In genomic region chr2:101205521-101205998, GRCh38 we compare ENCODE assay signal across 8 cellular contexts. TPM values are rescaled to one million over a fixed set of nuclear protein-coding genes. Genes with fewer than 3 reads are reported as not detected.
DNase-seq lines count a peak whose midpoint lies in the region; ATAC-seq and TF ChIP-seq lines count a peak whose summit lies in the region.

No MANE protein-coding gene starts in this region.

- H3K4me1 Mint-ChIP-seq in activated T-helper 2 cell treated with anti-CD3 and anti-CD28 coated beads, Interferon-gamma antibody, Interleukin-2, Interleukin-4, amounts not matched to agents 10 μg/mL and 5 μg/mL and 100 μg/mL, durations not matched to agents 14 hours and 24 hours and 36 hours (ENCODE audit: low read depth): no peaks in the 10 kb centered on the region

- H3K27me3 ChIP-seq in Peyer's patch: no peaks in the 10 kb centered on the region
- no peaks in the 10 kb centered on the region for H3K27me3 ChIP-seq in neuronal stem cell (ENCODE audit: control insufficient read depth in 3 of 3, insufficient read depth in 3 of 3, low read depth in 1 of 3, low read length in 3 of 3)
- H3K27me3 ChIP-seq in aorta (ENCODE audit: control insufficient read depth in 1 of 2, insufficient read depth in 2 of 2, low read length in 1 of 2): no peaks in the 10 kb centered on the region

- no peaks in the 10 kb centered on the region for H3K27me3 Mint-ChIP-seq in activated T-helper 2 cell treated with anti-CD3 and anti-CD28 coated beads, Interferon-gamma antibody, Interleukin-2, Interleukin-4, amounts not matched to agents 10 μg/mL and 5 μg/mL and 100 μg/mL, durations not matched to agents 14 hours and 24 hours and 36 hours (ENCODE audit: low read depth)

- intact Hi-C loops in activated T-helper 2 cell treated with anti-CD3 and anti-CD28 coated beads, Interferon-gamma antibody, Interleukin-2, Interleukin-4, amounts not matched to agents 10 μg/mL and 5 μg/mL and 100 μg/mL, durations not matched to agents 14 hours and 24 hours and 36 hours (cut with micrococcal nuclease): loop anchor here (1.0 to 2.0 kb wide), 2 partner anchors 55 to 193 kb away; partner anchors contain the start of gene TBC1D8
- intact Hi-C loops in aorta (cut with DNase I): loop anchor here (2.0 to 5.0 kb wide), 4 partner anchors 53 to 193 kb away; partner anchors contain the start of gene TBC1D8 (in 1 of the 2)

- no peak overlapping the region for H2BK15ac ChIP-seq in neuronal stem cell (ENCODE audit: low read length)

- ATAC-seq in aorta (ENCODE audit: low FRiP score) (peak; percentile 90), HG03280 (IDR thresholded peaks at IDR 0.05; ENCODE audit: unreplicated experiment) (no peak)

- no peak overlapping the region for H3K14ac ChIP-seq in neuronal stem cell (ENCODE audit: low read length)

- no peak overlapping the region for H3K27ac Mint-ChIP-seq in activated T-helper 2 cell treated with anti-CD3 and anti-CD28 coated beads, Interferon-gamma antibody, Interleukin-2, Interleukin-4, amounts not matched to agents 10 μg/mL and 5 μg/mL and 100 μg/mL, durations not matched to agents 14 hours and 24 hours and 36 hours

- H3K36me3 Mint-ChIP-seq in activated T-helper 2 cell treated with anti-CD3 and anti-CD28 coated beads, Interferon-gamma antibody, Interleukin-2, Interleukin-4, amounts not matched to agents 10 μg/mL and 5 μg/mL and 100 μg/mL, durations not matched to agents 14 hours and 24 hours and 36 hours (ENCODE audit: low read depth): no peaks in the 10 kb centered on the region

- H3K36me3 ChIP-seq in KOPT-K1 (ENCODE audit: insufficient read depth, low read length) (no peaks in the 10 kb centered on the region), Peyer's patch (no peaks in the 10 kb centered on the region), neuronal stem cell (replicated peaks in 1 of 2; ENCODE audit: control insufficient read depth in 2 of 2, insufficient read depth in 2 of 2, low read length in 2 of 2) (no peaks in the 10 kb centered on the region), aorta (ENCODE audit: control insufficient read depth in 1 of 2, insufficient read depth in 2 of 2, low read length in 1 of 2) (no peaks in the 10 kb centered on the region)

- peak overlapping the region; percentile 30 for H3K4me3 Mint-ChIP-seq in activated T-helper 2 cell treated with anti-CD3 and anti-CD28 coated beads, Interferon-gamma antibody, Interleukin-2, Interleukin-4, amounts not matched to agents 10 μg/mL and 5 μg/mL and 100 μg/mL, durations not matched to agents 14 hours and 24 hours and 36 hours (ENCODE audit: low read depth)

- TF ChIP-seq POLR2A in Peyer's patch (IDR thresholded peaks at IDR 0.05): no peak

- H3K4me1 ChIP-seq in Peyer's patch: no peaks in the 10 kb centered on the region
- H3K4me1 ChIP-seq in neuronal stem cell (ENCODE audit: control insufficient read depth in 2 of 2, insufficient read depth in 1 of 2, low read depth in 1 of 2, low read length in 2 of 2): no peaks in the 10 kb centered on the region
- no peaks in the 10 kb centered on the region for H3K4me1 ChIP-seq in aorta (ENCODE audit: control insufficient read depth in 1 of 2, insufficient read depth in 2 of 2, low read length in 2 of 2)

- H3K27ac ChIP-seq in KOPT-K1 (ENCODE audit: low read depth, low read length, poor library complexity, severe bottlenecking): peak overlapping the region; percentile 40
- H3K27ac ChIP-seq in Peyer's patch: no peak overlapping the region
- H3K27ac ChIP-seq in neuronal stem cell (replicated peaks; ENCODE audit: low read length): no peak overlapping the region
- H3K27ac ChIP-seq in aorta (ENCODE audit: low read depth in 1 of 2, low read length in 2 of 2): no peak overlapping the region

- no peak overlapping the region for H2BK12ac ChIP-seq in neuronal stem cell (ENCODE audit: low read length)

- H2BK5ac ChIP-seq in neuronal stem cell (ENCODE audit: low read length): no peak overlapping the region

- peak overlapping the region in 2 of 4 donors; percentile 9 to 42 for H3K4me3 ChIP-seq in Peyer's patch
- peak overlapping the region; percentile 14 to 31 for H3K4me3 ChIP-seq in foreskin fibroblast (ENCODE audit: low read depth in 1 of 2, low read length in 2 of 2)
- peak overlapping the region in 1 of 2 donors; percentile 17 for H3K4me3 ChIP-seq in neuronal stem cell (ENCODE audit: low read length in 2 of 2)
- H3K4me3 ChIP-seq in aorta (ENCODE audit: low read length in 2 of 2): no peak overlapping the region

- no peak overlapping the region for H3K23ac ChIP-seq in neuronal stem cell (ENCODE audit: low read depth, low read length, poor library complexity)

- peak overlapping the region; percentile 85 for H2AFZ ChIP-seq in neuronal stem cell (ENCODE audit: low read length)

- no peak overlapping the region for H3K9ac ChIP-seq in neuronal stem cell (ENCODE audit: low read depth, low read length, poor library complexity)

- H4K8ac ChIP-seq in neuronal stem cell (ENCODE audit: low read depth, low read length): no peak overlapping the region

- H3K9me3 ChIP-seq in KOPT-K1 (ENCODE audit: insufficient read depth, low read length, poor library complexity, severe bottlenecking) (peaks cover 9% of the 10 kb centered on the region), Peyer's patch (no peaks in the 10 kb centered on the region), neuronal stem cell (replicated peaks in 1 of 2; ENCODE audit: control insufficient read depth in 2 of 2, insufficient read depth in 1 of 2, low read depth in 1 of 2, low read length in 2 of 2) (peaks cover 0 to 2% of the 10 kb centered on the region in 2 donors), aorta (ENCODE audit: control insufficient read depth, low read length) (no peaks in the 10 kb centered on the region)

- H2AK5ac ChIP-seq in neuronal stem cell (ENCODE audit: low read depth, low read length): no peak overlapping the region

- H4K91ac ChIP-seq in neuronal stem cell (ENCODE audit: low read depth, low read length, poor library complexity): no peak overlapping the region

- DNase-seq in ELF-1 (ENCODE audit: low read depth, low spot score) (peak; percentile 71), Peyer's patch (peak in 2 of 3 donors; percentile 44 to 75), foreskin fibroblast (peak; percentile 76 to 92), neuronal stem cell (ENCODE audit: low spot score) (no peak), aorta (peak in 1 of 2 donors; percentile 68)
- peak; percentile 18 for DNase-seq in activated T-helper 2 cell treated with anti-CD3 and anti-CD28 coated beads, Interferon-gamma antibody, Interleukin-2, Interleukin-4, amounts not matched to agents 10 μg/mL and 5 μg/mL and 100 μg/mL, durations not matched to agents 14 hours and 24 hours and 36 hours (ENCODE audit: low spot score)

- H3K18ac ChIP-seq in neuronal stem cell (ENCODE audit: low read length): no peak overlapping the region

- H3K79me1 ChIP-seq in neuronal stem cell (ENCODE audit: low read depth, low read length): no peaks in the 10 kb centered on the region

- TF ChIP-seq CTCF in Peyer's patch (IDR thresholded peaks at IDR 0.05) (peak in 5 of 6 experiments; percentile 25 to 63 (median 57)), foreskin fibroblast (IDR thresholded peaks at IDR 0.05; ENCODE audit: low read depth, low read length) (peak; percentile 55)

- H2BK120ac ChIP-seq in neuronal stem cell (ENCODE audit: low read depth, low read length): no peak overlapping the region

- no CpG with 5 or more reads among the region's 10 CpGs for WGBS in neuronal stem cell (ENCODE audit: extremely low coverage in 2 of 2, insufficient read length in 2 of 2, insufficient replicate concordance in 1 of 2), 2 donors
- WGBS in aorta, 2 donors: 28 to 31% methylated on average over 10 of the region's 10 CpGs

- H3K4ac ChIP-seq in neuronal stem cell (ENCODE audit: low read length): no peak overlapping the region

- no peaks in the 10 kb centered on the region for H3K9me3 Mint-ChIP-seq in activated T-helper 2 cell treated with anti-CD3 and anti-CD28 coated beads, Interferon-gamma antibody, Interleukin-2, Interleukin-4, amounts not matched to agents 10 μg/mL and 5 μg/mL and 100 μg/mL, durations not matched to agents 14 hours and 24 hours and 36 hours

- H3K4me2 ChIP-seq in neuronal stem cell (ENCODE audit: insufficient read depth, low read length, poor library complexity, severe bottlenecking): no peak overlapping the region

RNA-seq across cellular contexts. Expression of gene CNOT11, which starts 47.1 kb away (rescaled TPM):
- 10 to 100 TPM; 46.4 to 82.9 (median 48.1) TPM for total RNA-seq in Peyer's patch
- total RNA-seq in activated T-helper 2 cell treated with anti-CD3 and anti-CD28 coated beads, Interferon-gamma antibody, Interleukin-2, Interleukin-4, amounts not matched to agents 10 μg/mL and 5 μg/mL and 100 μg/mL, durations not matched to agents 14 hours and 24 hours and 36 hours: 64.0 and 77.6 TPM in 2 replicates
- 38.9 TPM for polyA plus RNA-seq in neuronal stem cell (2013, experiment 1 of 2)
- polyA plus RNA-seq in neuronal stem cell (2013, experiment 2 of 2): 39.3 TPM
- total RNA-seq in aorta: 10 to 100 TPM; 25.0 to 26.4 TPM
- polyA plus RNA-seq in aorta: 10 to 100 TPM; 12.8 to 15.9 TPM

RNA-seq across cellular contexts. Expression of gene TBC1D8, which starts 54.4 kb away (rescaled TPM):
- total RNA-seq in Peyer's patch: 100 to 1,000 TPM in 3 of 4 donors, 10 to 100 TPM in 1; 77.6 to 511 (median 239) TPM
- 0.87 and 1.3 TPM in 2 replicates for total RNA-seq in activated T-helper 2 cell treated with anti-CD3 and anti-CD28 coated beads, Interferon-gamma antibody, Interleukin-2, Interleukin-4, amounts not matched to agents 10 μg/mL and 5 μg/mL and 100 μg/mL, durations not matched to agents 14 hours and 24 hours and 36 hours
- polyA plus RNA-seq in neuronal stem cell (2013, experiment 1 of 2): 2.7 TPM
- 2.9 TPM for polyA plus RNA-seq in neuronal stem cell (2013, experiment 2 of 2)
- 10 to 100 TPM; 21.9 to 24.9 TPM for total RNA-seq in aorta
- 10 to 100 TPM in 1 of 2 donors, 1 to 10 TPM in 1; 7.8 to 28.8 TPM for polyA plus RNA-seq in aorta

Comparison
In these comparisons a context has a peak if more than half of its experiments do, and no peak if none do; other contexts are left out.
1. H3K4me3 ChIP-seq: peak in foreskin fibroblast (2 of 2); none in aorta (0 of 2).
2. RNA of gene TBC1D8, which starts 54.4 kb away (total RNA-seq): 77.6 to 511 TPM in Peyer's patch and 21.9 to 24.9 TPM in aorta; 0.87 to 1.3 TPM in activated T-helper 2 cell treated with anti-CD3 and anti-CD28 coated beads, Interferon-gamma antibody, Interleukin-2, Interleukin-4, amounts not matched to agents 10 μg/mL and 5 μg/mL and 100 μg/mL, durations not matched to agents 14 hours and 24 hours and 36 hours; every median in the first group is over 10 times any median in the second.